ENCODE assay signal across 9 cellular contexts in the genomic region with DNA sequence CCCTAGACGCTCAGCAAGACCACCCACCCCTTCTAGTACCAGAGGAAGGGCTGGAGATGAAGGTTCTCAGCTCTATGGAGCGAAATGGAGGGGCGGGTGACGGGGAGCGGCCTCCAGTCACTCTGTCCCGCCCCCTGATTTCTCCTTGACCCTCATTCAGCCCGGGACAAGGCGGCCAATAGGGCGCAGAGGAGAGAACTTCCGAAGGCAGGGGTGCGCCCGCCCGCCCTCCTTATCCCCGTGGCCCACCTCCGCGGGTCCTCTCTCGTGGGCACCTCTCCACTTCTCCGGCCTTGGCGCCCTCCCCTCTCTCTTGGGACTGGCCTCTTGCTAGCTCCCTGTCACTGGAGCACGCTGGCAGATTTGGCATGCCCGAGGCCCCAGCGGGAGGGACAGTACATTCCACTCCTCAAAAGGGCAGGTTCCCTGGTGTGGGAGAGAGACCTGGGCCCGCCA. TPM values are rescaled to one million over a fixed set of nuclear protein-coding genes. Genes with fewer than 3 reads are reported as not detected.
DNase-seq lines count a peak whose midpoint lies in the region; ATAC-seq and TF ChIP-seq lines count a peak whose summit lies in the region.
"Had no signal": no experiment of that assay in that cellular context is flagged by ENCODE, and none has a peak within 500 bp of the region (broad histone marks: within the 10 kb centered on the region; RNA-seq: fewer than 3 reads in every experiment).

No MANE protein-coding gene starts in this region.

- no peaks in the 10 kb centered on the region for H4K20me1 ChIP-seq in neural cell (ENCODE audit: insufficient read depth)

- no peak overlapping the region for H3K4me2 ChIP-seq in neural cell (ENCODE audit: low read length)

- H3K27me3 ChIP-seq in CD4-positive, alpha-beta T cell (ENCODE audit: control insufficient read depth, insufficient read depth, low read length) = no peaks in the 10 kb centered on the region
- H3K27me3 ChIP-seq in HUES48 (ENCODE audit: control insufficient read depth, insufficient read depth, low read length) (peaks cover 17% of the 10 kb centered on the region), neural cell (ENCODE audit: insufficient read depth, low read depth, low read length) (no peaks in the 10 kb centered on the region)

- H3K36me3 ChIP-seq in HUES48 (ENCODE audit: control insufficient read depth, insufficient read depth, low read length) (no peaks in the 10 kb centered on the region), neural cell (ENCODE audit: insufficient read depth, low read length) (no peaks in the 10 kb centered on the region)

- H3K79me2 ChIP-seq in neural cell (replicated peaks; ENCODE audit: insufficient read depth, low read length) = peaks cover 29% of the 10 kb centered on the region

- TF ChIP-seq CTCF in CD4-positive, alpha-beta T cell (IDR thresholded peaks at IDR 0.05) = no peak
- no peak for TF ChIP-seq CTCF in neural cell (IDR thresholded peaks at IDR 0.05; ENCODE audit: poor library complexity, severe bottlenecking)

- DNase-seq in CD4-positive, alpha-beta T cell = no peak
- DNase-seq in ecto neural progenitor cell (ENCODE audit: low spot score) = peak; percentile 53
- DNase-seq in NCI-H69 (lab: John Stamatoyannopoulos, UW) = no peak
- DNase-seq in HPDE6-E6E7 (ENCODE audit: extremely low spot score) = no peak
- no peak for DNase-seq in COLO668 (lab: John Stamatoyannopoulos, UW; ENCODE audit: unreplicated experiment)
- DNase-seq: NCI-H1105 treated with DMSO at 0.1 percent for 48 hours had no signal

- TF ChIP-seq EP300 in neural cell (conservative IDR thresholded peaks at IDR 0.05; ENCODE audit: poor library complexity, severe bottlenecking) = no peak

- intact Hi-C loops in CD4-positive, alpha-beta T cell (cut with DNase I, micrococcal nuclease) = loop anchor here (2.0 to 10.0 kb wide), 6 partner anchors 15 to 89 kb away; partner anchors contain the start of gene NKRF (in 2 of the 2)

- H3F3A ChIP-seq in neural cell (ENCODE audit: insufficient read depth, low read length, poor library complexity, severe bottlenecking) = no peaks in the 10 kb centered on the region

- TF ChIP-seq RAD21 in neural cell (conservative IDR thresholded peaks at IDR 0.05) = no peak

- H3K9me3 ChIP-seq in CD4-positive, alpha-beta T cell (ENCODE audit: control insufficient read depth, low read length) = no peaks in the 10 kb centered on the region
- H3K9me3 ChIP-seq in HUES48 (ENCODE audit: control insufficient read depth, insufficient read depth, low read length) (peaks cover 21% of the 10 kb centered on the region), neural cell (ENCODE audit: low read length) (no peaks in the 10 kb centered on the region)

- ATAC-seq in CD4-positive, alpha-beta T cell (ENCODE audit: poor library complexity) = no peak
- ATAC-seq in GM18870 (IDR thresholded peaks at IDR 0.05; ENCODE audit: unreplicated experiment) = no peak

- H3K27me3 Mint-ChIP-seq in CD4-positive, alpha-beta T cell = no peaks in the 10 kb centered on the region

- no peak overlapping the region for H2AFZ ChIP-seq in neural cell (ENCODE audit: low read depth, low read length)

- peaks cover 15% of the 10 kb centered on the region for H3K4me1 ChIP-seq in HUES48 (ENCODE audit: control insufficient read depth, insufficient read depth, low read length)

- H3K27ac Mint-ChIP-seq in CD4-positive, alpha-beta T cell = peak overlapping the region; percentile 96

- peaks cover 28% of the 10 kb centered on the region for H3K36me3 Mint-ChIP-seq in CD4-positive, alpha-beta T cell (ENCODE audit: low read depth)

- no peaks in the 10 kb centered on the region for H3K9me3 Mint-ChIP-seq in CD4-positive, alpha-beta T cell

- no peaks in the 10 kb centered on the region for H3K9me2 ChIP-seq in neural cell (ENCODE audit: insufficient read depth, low read length)

- H3K4me3 ChIP-seq in HUES48 (ENCODE audit: low read depth, low read length) (peak overlapping the region; percentile 65), neural cell (ENCODE audit: low read length) (peak overlapping the region; percentile 82)

- H3K9ac ChIP-seq in HUES48 (ENCODE audit: low read depth, low read length) (no peak overlapping the region), neural cell (ENCODE audit: low read length) (peak overlapping the region; percentile 82)

- H3K4me1 Mint-ChIP-seq in CD4-positive, alpha-beta T cell (ENCODE audit: low read depth) = peaks cover 15% of the 10 kb centered on the region

- H3K27ac ChIP-seq in CD4-positive, alpha-beta T cell (ENCODE audit: low read depth, low read length) = peak overlapping the region; percentile 85
- H3K27ac ChIP-seq in HUES48 (ENCODE audit: low read depth, low read length) (no peak overlapping the region), neural cell (ENCODE audit: low read length) (no peak overlapping the region)

- peak overlapping the region; percentile 97 for H3K4me3 Mint-ChIP-seq in CD4-positive, alpha-beta T cell

- POLR2A ChIA-PET in CD4-positive, alpha-beta T cell (lab: Charles Lee) = interaction anchor here (0.7 to 6.8 kb wide), 16 partner anchors 10 to 177 kb away, joined by 3 to 199 read pairs (median 5); partner anchors contain the start of genes NDUFA1, RNF113A, SOWAHD and UBE2A

- CTCF ChIA-PET in CD4-positive, alpha-beta T cell (lab: Charles Lee) = interaction anchor here (1.0 to 5.6 kb wide), 8 partner anchors 9 to 97 kb away, joined by 3 to 42 read pairs (median 8); partner anchors contain the start of gene RPL39

TF ChIP-seq in neural cell, 6 proteins besides CTCF, POLR2A, EP300 and RAD21:
- no peak for TF ChIP-seq REST (IDR thresholded peaks at IDR 0.05; ENCODE audit: borderline replicate concordance)
- no peak for TF ChIP-seq MXI1 (conservative IDR thresholded peaks at IDR 0.05; ENCODE audit: poor library complexity, severe bottlenecking)
- TF ChIP-seq SMC3 (conservative IDR thresholded peaks at IDR 0.05; ENCODE audit: poor library complexity) = no peak
- no peak for TF ChIP-seq POLR2AphosphoS5 (IDR thresholded peaks at IDR 0.05)
- no peak for TF ChIP-seq EZH2 (IDR thresholded peaks at IDR 0.05; ENCODE audit: borderline replicate concordance, insufficient read depth, low read length, poor library complexity, severe bottlenecking)
- no peak for TF ChIP-seq TAF1 (IDR thresholded peaks at IDR 0.05; ENCODE audit: low read depth)

RNA-seq across cellular contexts. Expression of gene SEPTIN6, which starts 1.1 kb away (rescaled TPM):
- 100 to 1,000 TPM; 132 to 134 TPM for total RNA-seq in CD4-positive, alpha-beta T cell
- polyA plus RNA-seq in neural cell = 153 and 155 TPM in 2 replicates
- polyA minus RNA-seq in neural cell = 141 and 156 TPM in 2 replicates
